ENCODE assay signal across 12 cellular contexts in genomic region chr15:51782357-51782896, GRCh38. TPM values are rescaled to one million over a fixed set of nuclear protein-coding genes. Genes with fewer than 3 reads are reported as not detected.
DNase-seq lines count a peak whose midpoint lies in the region; ATAC-seq and TF ChIP-seq lines count a peak whose summit lies in the region.
"Had no signal": no experiment of that assay in that cellular context is flagged by ENCODE, and none has a peak within 500 bp of the region (broad histone marks: within the 10 kb centered on the region; RNA-seq: fewer than 3 reads in every experiment).

No MANE protein-coding gene starts in this region.

- no peaks in the 10 kb centered on the region for H3K4me1 ChIP-seq in Panc1 (ENCODE audit: control insufficient read depth, insufficient read depth, low read length)

- in situ Hi-C loops in Panc1 (cut with HindIII; ENCODE audit: low pct_unique_long_range_greater_than_20kb, low sequenced_read_pairs): no loop called here

- H3K27ac ChIP-seq in AG04450 (ENCODE audit: low read depth, low read length) (no peak overlapping the region), Panc1 (ENCODE audit: low read length) (no peak overlapping the region)

- H3K4me3 ChIP-seq in AG04450 (ENCODE audit: low read depth, low read length): no peak overlapping the region
- H3K4me3 ChIP-seq in H7 (ENCODE audit: insufficient read depth, low read depth, low read length): no peak overlapping the region
- H3K4me3 ChIP-seq in Panc1 (ENCODE audit: low read depth in 2 of 2, low read length in 2 of 2): no peak overlapping the region
- H3K4me3 ChIP-seq in fibroblast of villous mesenchyme (ENCODE audit: low read depth, low read length): no peak overlapping the region

- DNase-seq in AG04450 (ENCODE audit: low read depth, low spot score) (no peak), H7 (peak; percentile 72), Panc1 (ENCODE audit: low read depth, low spot score) (no peak), fibroblast of villous mesenchyme (ENCODE audit: low read depth) (peak; percentile 29), posterior vena cava (ENCODE audit: low spot score) (no peak), AG08396 (ENCODE audit: low spot score) (no peak), mesenteric fat pad (ENCODE audit: low spot score) (no peak)
- DNase-seq: activated CD4-positive, CD25-positive, alpha-beta regulatory T cell; amniotic stem cell; NCI-H510A; nephron progenitor cell had no signal

- CTCF ChIA-PET in AG04450 (lab: Charles Lee) (interaction anchor here (1.3 to 5.4 kb wide), 3 partner anchors 19 to 474 kb away, joined by 3 to 28 read pairs (median 4); no protein-coding TSS in a partner anchor), Panc1 (lab: Charles Lee) (interaction anchor here (0.5 kb wide), 1 partner anchor 164 kb away, joined by 3 read pairs; no protein-coding TSS in a partner anchor)

- peak; percentile 68; the same call in 1 of the 2 replicates for ATAC-seq in Panc1
- no peak for ATAC-seq in HG02610 (IDR thresholded peaks at IDR 0.05; ENCODE audit: unreplicated experiment)

- POLR2A ChIA-PET in AG04450 (lab: Yijun Ruan, JAX): no interaction called here
- POLR2A ChIA-PET in Panc1 (lab: Charles Lee): interaction anchor here (0.5 kb wide), 1 partner anchor 94 kb away, joined by 4 read pairs; no protein-coding TSS in a partner anchor

- peak; percentile 31; the same call in 1 of the 2 replicates for TF ChIP-seq CTCF in AG04450 (IDR thresholded peaks at IDR 0.05; ENCODE audit: low read depth, low read length)
- TF ChIP-seq CTCF in Panc1 (IDR thresholded peaks at IDR 0.05): peak; percentile 48; the same call in 1 of the 2 replicates
- TF ChIP-seq CTCF in fibroblast of villous mesenchyme (IDR thresholded peaks at IDR 0.05; ENCODE audit: insufficient read depth, low read depth, low read length): peak; percentile 55

- BruUV-seq in Panc1 (replicated peaks; lab: Mats Ljungman, UMichigan): no TSS peak

- H3K27me3 ChIP-seq in AG04450 (ENCODE audit: control insufficient read depth, insufficient read depth, low read length) (no peaks in the 10 kb centered on the region), H7 (ENCODE audit: control insufficient read depth, insufficient read depth, low read length) (no peaks in the 10 kb centered on the region), Panc1 (ENCODE audit: control insufficient read depth, insufficient read depth, low read length) (no peaks in the 10 kb centered on the region)

- H3K36me3 ChIP-seq in H7 (replicated peaks; ENCODE audit: control insufficient read depth, insufficient read depth, low read length) (no peaks in the 10 kb centered on the region), Panc1 (ENCODE audit: control insufficient read depth, insufficient read depth, low read length) (no peaks in the 10 kb centered on the region)

- H3K9me3 ChIP-seq in AG04450 (ENCODE audit: control insufficient read depth, insufficient read depth, low read length) (no peaks in the 10 kb centered on the region), Panc1 (ENCODE audit: control insufficient read depth, insufficient read depth, low read depth, low read length) (no peaks in the 10 kb centered on the region; the same call in 1 of the 2 replicates)

- intact Hi-C loops in Panc1 (cut with micrococcal nuclease; ENCODE audit: unreplicated experiment) (no loop called here), posterior vena cava (cut with DNase I) (loop anchor here (2.0 to 5.0 kb wide), 2 partner anchors 60 to 130 kb away; no protein-coding TSS in a partner anchor)

RNA-seq across cellular contexts. Expression of gene TMOD2, which starts 31.0 kb away (rescaled TPM):
- 3.1 and 3.2 TPM in 2 replicates for polyA plus RNA-seq in AG04450 (2011; rRNA removed)
- 2.3 and 3.9 TPM in 2 replicates for polyA minus RNA-seq in AG04450 (2011; rRNA and poly(A)+ RNA removed)
- 1.2 and 1.3 TPM in 2 replicates for total RNA-seq in H7 (2014; rRNA removed; shearing (Covaris generic))
- total RNA-seq in Panc1 (2021; ENCODE audit: unreplicated experiment): 1.7 TPM
- 0.97 TPM for polyA plus RNA-seq in Panc1 (2012; ENCODE audit: insufficient read length)
- 5.2 and 7.3 TPM in 2 replicates for total RNA-seq in fibroblast of villous mesenchyme
- 10 to 100 TPM; 14.8 to 15.3 TPM for total RNA-seq in posterior vena cava
- 9.5 TPM for total RNA-seq in mesenteric fat pad

RNA-seq across cellular contexts. Expression of gene LYSMD2, which starts 45.0 kb away (rescaled TPM):
- polyA plus RNA-seq in AG04450 (2011; rRNA removed): 6.5 and 10.2 TPM in 2 replicates
- polyA minus RNA-seq in AG04450 (2011; rRNA and poly(A)+ RNA removed): 0.78 and 1.8 TPM in 2 replicates
- total RNA-seq in H7 (2014; rRNA removed; shearing (Covaris generic)): 1.2 and 1.5 TPM in 2 replicates
- total RNA-seq in Panc1 (2021; ENCODE audit: unreplicated experiment): 17.2 TPM
- polyA plus RNA-seq in Panc1 (2012; ENCODE audit: insufficient read length): 9.5 TPM
- 5.2 and 10.8 TPM in 2 replicates for total RNA-seq in fibroblast of villous mesenchyme
- 10 to 100 TPM in 1 of 2 donors, 1 to 10 TPM in 1; 8.7 to 10.5 TPM for total RNA-seq in posterior vena cava
- 9.7 TPM for total RNA-seq in mesenteric fat pad

RNA-seq across cellular contexts. Expression of gene TMOD3, which starts 47.0 kb away (rescaled TPM):
- 22.7 and 29.8 TPM in 2 replicates for polyA plus RNA-seq in AG04450 (2011; rRNA removed)
- polyA minus RNA-seq in AG04450 (2011; rRNA and poly(A)+ RNA removed): 11.2 and 20.8 TPM in 2 replicates
- 28.4 and 35.6 TPM in 2 replicates for total RNA-seq in H7 (2014; rRNA removed; shearing (Covaris generic))
- 53.4 TPM for total RNA-seq in Panc1 (2021; ENCODE audit: unreplicated experiment)
- 23.8 TPM for polyA plus RNA-seq in Panc1 (2012; ENCODE audit: insufficient read length)
- 56.0 and 100 TPM in 2 replicates for total RNA-seq in fibroblast of villous mesenchyme
- 10 to 100 TPM; 44.4 to 47.1 TPM for total RNA-seq in posterior vena cava
- total RNA-seq in mesenteric fat pad: 40.9 TPM

Comparison
In these comparisons a context has a peak if more than half of its experiments do, and no peak if none do; other contexts are left out.
1. DNase-seq: peak in H7 (single experiment) and fibroblast of villous mesenchyme (single experiment); none in AG04450 (single experiment), Panc1 (single experiment), posterior vena cava (single experiment), AG08396 (single experiment) and mesenteric fat pad (single experiment).
2. Peak in every context shown above with its lines, with median percentiles within 50 percentile points of each other: CTCF ChIP-seq.